Comparison of ENCODE assay signal across 8 cellular contexts in genomic region chr13:99460802-99461201, GRCh38. TPM values are rescaled to one million over a fixed set of nuclear protein-coding genes. Genes with fewer than 3 reads are reported as not detected.
A peak's percentile ranks its signal among the peaks of the same experiment; 100 is the strongest.
DNase-seq lines count a peak whose midpoint lies in the region; ATAC-seq and TF ChIP-seq lines count a peak whose summit lies in the region.
"Not testable (repeated sequence)": the region's sequence is repeated elsewhere in the genome, so short reads cannot be mapped to it uniquely, and the experiment has no call there.

No MANE protein-coding gene starts in this region.

- peak in 1 of 3 donors; percentile 49 for DNase-seq in CD4-positive, CD25-positive, alpha-beta regulatory T cell
- DNase-seq in HL-60 (ENCODE audit: low read depth in 1 of 2, low spot score in 1 of 2) (peak; percentile 24 to 88), NOMO-1 treated with DMSO at 0.1 percent for 48 hours (lab: John Stamatoyannopoulos, UW; ENCODE audit: unreplicated experiment) (peak; percentile 39)
- not testable (repeated sequence) for DNase-seq in activated CD8-positive, alpha-beta T cell treated with anti-CD3 and anti-CD28 coated beads for 36 hours; activated naive CD4-positive, alpha-beta T cell treated with anti-CD3 and anti-CD28 coated beads, Interleukin-2, amount 50 U/mL, for 72 hours (ENCODE audit: low spot score in 2 of 2); naive B cell

- POLR2A ChIA-PET in activated CD8-positive, alpha-beta T cell treated with anti-CD3 and anti-CD28 coated beads for 36 hours (lab: Charles Lee), result interaction anchor here (0.6 kb wide), 1 partner anchor 12 kb away, joined by 5 read pairs; no protein-coding TSS in a partner anchor

- not testable (repeated sequence) for H3K27me3 Mint-ChIP-seq in CD4-positive, CD25-positive, alpha-beta regulatory T cell; T-helper 1 cell treated with Interleukin-12 subunit alpha and Interleukin-12 subunit beta and Interleukin-4 antibody, amounts not matched to agents 30 μg/mL and 1 μg/mL, for 36 hours (ENCODE audit: low read depth); activated CD8-positive, alpha-beta T cell treated with anti-CD3 and anti-CD28 coated beads for 36 hours; naive B cell; stimulated activated memory B cell treated with anti-CD40 and anti-IgM and Interleukin-4, amounts not matched to agents 10 μg/mL and 1 μg/mL and 100 μg/mL, for 72 hours

- intact Hi-C loops in activated CD8-positive, alpha-beta T cell treated with anti-CD3 and anti-CD28 coated beads for 36 hours (cut with micrococcal nuclease), result not testable (repeated sequence)

- not testable (repeated sequence) for H3K4me3 ChIP-seq in CD4-positive, CD25-positive, alpha-beta regulatory T cell (ENCODE audit: low read depth, low read length); HL-60 (replicated peaks; ENCODE audit: insufficient read depth, low read length)

- H3K9me3 Mint-ChIP-seq in CD4-positive, CD25-positive, alpha-beta regulatory T cell; T-helper 1 cell treated with Interleukin-12 subunit alpha and Interleukin-12 subunit beta and Interleukin-4 antibody, amounts not matched to agents 30 μg/mL and 1 μg/mL, for 36 hours; activated CD8-positive, alpha-beta T cell treated with anti-CD3 and anti-CD28 coated beads for 36 hours; activated naive CD4-positive, alpha-beta T cell treated with anti-CD3 and anti-CD28 coated beads, Interleukin-2, amount 50 U/mL, for 72 hours; naive B cell; stimulated activated memory B cell treated with anti-CD40 and anti-IgM and Interleukin-4, amounts not matched to agents 10 μg/mL and 1 μg/mL and 100 μg/mL, for 72 hours: not testable (repeated sequence)

- ATAC-seq in CD4-positive, CD25-positive, alpha-beta regulatory T cell (ENCODE audit: low read depth in 2 of 2); activated CD8-positive, alpha-beta T cell treated with anti-CD3 and anti-CD28 coated beads for 36 hours; activated naive CD4-positive, alpha-beta T cell treated with anti-CD3 and anti-CD28 coated beads, Interleukin-2, amount 50 U/mL, for 72 hours; stimulated activated memory B cell treated with anti-CD40 and anti-IgM and Interleukin-4, amounts not matched to agents 10 μg/mL and 1 μg/mL and 100 μg/mL, for 72 hours: not testable (repeated sequence)
- peak in 1 of 2 donors; percentile 51 for ATAC-seq in naive B cell (ENCODE audit: low read depth in 2 of 2)

- peak overlapping the region; percentile 47 to 86 (median 75) for H3K27ac Mint-ChIP-seq in CD4-positive, CD25-positive, alpha-beta regulatory T cell
- H3K27ac Mint-ChIP-seq in T-helper 1 cell treated with Interleukin-12 subunit alpha and Interleukin-12 subunit beta and Interleukin-4 antibody, amounts not matched to agents 30 μg/mL and 1 μg/mL, for 36 hours, result peak overlapping the region; percentile 50
- peak overlapping the region; percentile 26 for H3K27ac Mint-ChIP-seq in activated CD8-positive, alpha-beta T cell treated with anti-CD3 and anti-CD28 coated beads for 36 hours
- peak overlapping the region; percentile 30 to 32 for H3K27ac Mint-ChIP-seq in activated naive CD4-positive, alpha-beta T cell treated with anti-CD3 and anti-CD28 coated beads, Interleukin-2, amount 50 U/mL, for 72 hours
- peak overlapping the region in 5 of 6 donors; percentile 41 to 87 (median 80) for H3K27ac Mint-ChIP-seq in naive B cell
- H3K27ac Mint-ChIP-seq in stimulated activated memory B cell treated with anti-CD40 and anti-IgM and Interleukin-4, amounts not matched to agents 10 μg/mL and 1 μg/mL and 100 μg/mL, for 72 hours, result peak overlapping the region; percentile 64

- H3K27ac ChIP-seq in CD4-positive, CD25-positive, alpha-beta regulatory T cell (ENCODE audit: insufficient read depth, low read length, poor library complexity, severe bottlenecking), result not testable (repeated sequence)
- peak overlapping the region; percentile 39 for H3K27ac ChIP-seq in HL-60 (replicated peaks)

- not testable (repeated sequence) for H3K36me3 ChIP-seq in CD4-positive, CD25-positive, alpha-beta regulatory T cell (ENCODE audit: control insufficient read depth, insufficient read depth, low read length)

- peaks cover 6 to 36% (median 19%) of the 10 kb centered on the region in 4 donors for H3K4me1 Mint-ChIP-seq in CD4-positive, CD25-positive, alpha-beta regulatory T cell
- H3K4me1 Mint-ChIP-seq in T-helper 1 cell treated with Interleukin-12 subunit alpha and Interleukin-12 subunit beta and Interleukin-4 antibody, amounts not matched to agents 30 μg/mL and 1 μg/mL, for 36 hours (ENCODE audit: low read depth), result peaks cover 26% of the 10 kb centered on the region
- peaks cover 22% of the 10 kb centered on the region for H3K4me1 Mint-ChIP-seq in activated CD8-positive, alpha-beta T cell treated with anti-CD3 and anti-CD28 coated beads for 36 hours (ENCODE audit: low read depth)
- H3K4me1 Mint-ChIP-seq in naive B cell, result peaks cover 15 to 30% (median 24%) of the 10 kb centered on the region in 3 donors
- peaks cover 28% of the 10 kb centered on the region for H3K4me1 Mint-ChIP-seq in stimulated activated memory B cell treated with anti-CD40 and anti-IgM and Interleukin-4, amounts not matched to agents 10 μg/mL and 1 μg/mL and 100 μg/mL, for 72 hours

- not testable (repeated sequence) for H3K36me3 Mint-ChIP-seq in CD4-positive, CD25-positive, alpha-beta regulatory T cell; T-helper 1 cell treated with Interleukin-12 subunit alpha and Interleukin-12 subunit beta and Interleukin-4 antibody, amounts not matched to agents 30 μg/mL and 1 μg/mL, for 36 hours (ENCODE audit: low read depth); activated CD8-positive, alpha-beta T cell treated with anti-CD3 and anti-CD28 coated beads for 36 hours (ENCODE audit: low read depth); activated naive CD4-positive, alpha-beta T cell treated with anti-CD3 and anti-CD28 coated beads, Interleukin-2, amount 50 U/mL, for 72 hours; naive B cell; stimulated activated memory B cell treated with anti-CD40 and anti-IgM and Interleukin-4, amounts not matched to agents 10 μg/mL and 1 μg/mL and 100 μg/mL, for 72 hours

- not testable (repeated sequence) for TF ChIP-seq CTCF in HL-60 (IDR thresholded peaks at IDR 0.05; ENCODE audit: insufficient read depth, low read length); activated CD8-positive, alpha-beta T cell treated with anti-CD3 and anti-CD28 coated beads for 36 hours (IDR thresholded peaks at IDR 0.05)

- peaks cover 19% of the 10 kb centered on the region for H3K4me1 ChIP-seq in CD4-positive, CD25-positive, alpha-beta regulatory T cell (ENCODE audit: control insufficient read depth, insufficient read depth, low read length, poor library complexity, severe bottlenecking)

- H3K4me3 Mint-ChIP-seq in CD4-positive, CD25-positive, alpha-beta regulatory T cell; T-helper 1 cell treated with Interleukin-12 subunit alpha and Interleukin-12 subunit beta and Interleukin-4 antibody, amounts not matched to agents 30 μg/mL and 1 μg/mL, for 36 hours; activated CD8-positive, alpha-beta T cell treated with anti-CD3 and anti-CD28 coated beads for 36 hours; naive B cell; stimulated activated memory B cell treated with anti-CD40 and anti-IgM and Interleukin-4, amounts not matched to agents 10 μg/mL and 1 μg/mL and 100 μg/mL, for 72 hours: not testable (repeated sequence)

- not testable (repeated sequence) for H3K9me3 ChIP-seq in CD4-positive, CD25-positive, alpha-beta regulatory T cell (ENCODE audit: control insufficient read depth in 2 of 2, low read length in 2 of 2)

- CTCF ChIA-PET in activated CD8-positive, alpha-beta T cell treated with anti-CD3 and anti-CD28 coated beads for 36 hours (lab: Charles Lee), result interaction anchor here (1.0 kb wide), 1 partner anchor 25 kb away, joined by 3 read pairs; no protein-coding TSS in a partner anchor

- H3K27me3 ChIP-seq in CD4-positive, CD25-positive, alpha-beta regulatory T cell (ENCODE audit: control insufficient read depth, insufficient read depth, low read length); HL-60 (ENCODE audit: insufficient read depth, poor library complexity, severe bottlenecking): not testable (repeated sequence)

RNA-seq across cellular contexts. Expression of gene TM9SF2, which starts 40.5 kb away (rescaled TPM):
- total RNA-seq in CD4-positive, CD25-positive, alpha-beta regulatory T cell, result 53.7 TPM
- polyA plus RNA-seq in CD4-positive, CD25-positive, alpha-beta regulatory T cell, result 100 to 1,000 TPM in 3 of 4 donors, 10 to 100 TPM in 1; 98.7 to 124 (median 113) TPM
- total RNA-seq in activated CD8-positive, alpha-beta T cell treated with anti-CD3 and anti-CD28 coated beads for 36 hours, result 10 to 100 TPM; 48.0 to 48.1 TPM
- 10 to 100 TPM; 44.0 to 49.0 TPM for total RNA-seq in activated naive CD4-positive, alpha-beta T cell treated with anti-CD3 and anti-CD28 coated beads, Interleukin-2, amount 50 U/mL, for 72 hours
- polyA plus RNA-seq in naive B cell (ENCODE audit: low read depth in 6 of 6), result 100 to 1,000 TPM in 1 of 6 donors, 10 to 100 TPM in 5; 60.7 to 140 (median 67.0) TPM

Comparison
In these comparisons a context has a peak if more than half of its experiments do, and no peak if none do; other contexts are left out.
1. H3K27ac Mint-ChIP-seq: peak in every context shown above with its lines; median percentile 80 in naive B cell; 75 in CD4-positive, CD25-positive, alpha-beta regulatory T cell; 64 in stimulated activated memory B cell treated with anti-CD40 and anti-IgM and Interleukin-4, amounts not matched to agents 10 μg/mL and 1 μg/mL and 100 μg/mL, for 72 hours; 50 in T-helper 1 cell treated with Interleukin-12 subunit alpha and Interleukin-12 subunit beta and Interleukin-4 antibody, amounts not matched to agents 30 μg/mL and 1 μg/mL, for 36 hours; 31 in activated naive CD4-positive, alpha-beta T cell treated with anti-CD3 and anti-CD28 coated beads, Interleukin-2, amount 50 U/mL, for 72 hours; 26 in activated CD8-positive, alpha-beta T cell treated with anti-CD3 and anti-CD28 coated beads for 36 hours.